ENCODE assay signal across 31 cellular contexts in the genomic region with DNA sequence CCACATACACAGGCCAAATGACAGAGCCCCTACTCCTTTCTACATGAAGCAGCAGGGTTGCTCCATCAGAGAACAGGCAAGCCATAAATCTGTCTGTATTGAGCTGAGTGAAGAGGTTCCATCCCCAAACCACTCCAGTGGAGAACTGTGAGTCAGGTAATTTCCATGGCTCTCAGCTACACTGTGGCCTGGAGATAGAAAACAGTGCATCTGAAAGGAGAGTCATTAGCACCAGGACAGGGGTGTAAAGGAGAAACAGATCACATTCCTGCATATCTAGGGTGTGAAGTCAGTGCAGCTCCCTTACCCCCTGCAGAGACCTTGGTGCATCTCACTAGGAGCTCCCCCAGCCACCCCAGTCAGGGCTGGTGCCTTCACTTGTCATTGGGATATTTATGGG. TPM values are rescaled to one million over a fixed set of nuclear protein-coding genes. Genes with fewer than 3 reads are reported as not detected.
DNase-seq lines count a peak whose midpoint lies in the region; ATAC-seq, FAIRE-seq and TF ChIP-seq lines count a peak whose summit lies in the region.
"Had no signal": no experiment of that assay in that cellular context is flagged by ENCODE, and none has a peak within 500 bp of the region (broad histone marks: within the 10 kb centered on the region; RNA-seq: fewer than 3 reads in every experiment).

No MANE protein-coding gene starts in this region.

- peaks cover 0 to 9% (median 0%) of the 10 kb centered on the region in 5 donors for H3K27me3 Mint-ChIP-seq in naive thymus-derived CD8-positive, alpha-beta T cell
- H3K27me3 Mint-ChIP-seq: activated B cell treated with CpG ODN at 0.5 μM for 24 hours; activated CD4-positive, alpha-beta memory T cell treated with anti-CD3 and anti-CD28 coated beads for 36 hours; memory B cell; stimulated activated naive CD8-positive, alpha-beta T cell treated with anti-CD3 and anti-CD28 coated beads, Interleukin-15, amount 100 ng/mL, for 72 hours had no signal

- H3K27me3 ChIP-seq in HUES48 (ENCODE audit: control insufficient read depth, insufficient read depth, low read length) (0 out of 2 replicates have a peak, but pooled peaks cover 6% of the 10 kb centered on the region), bronchial epithelial cell (ENCODE audit: control insufficient read depth, insufficient read depth, low read length) (no peaks in the 10 kb centered on the region), vagina (no peaks in the 10 kb centered on the region)
- H3K27me3 ChIP-seq: BLaER1, ovary, right atrium auricular region, tibial nerve had no signal

- no peak overlapping the region for H3K4me3 Mint-ChIP-seq in naive thymus-derived CD8-positive, alpha-beta T cell
- H3K4me3 Mint-ChIP-seq: activated B cell treated with CpG ODN at 0.5 μM for 24 hours; activated CD4-positive, alpha-beta memory T cell treated with anti-CD3 and anti-CD28 coated beads for 36 hours; memory B cell; natural killer cell; stimulated activated naive CD8-positive, alpha-beta T cell treated with anti-CD3 and anti-CD28 coated beads, Interleukin-15, amount 100 ng/mL, for 72 hours had no signal

- ATAC-seq in omental fat pad (ENCODE audit: low FRiP score): no peak
- no peak for ATAC-seq in naive thymus-derived CD8-positive, alpha-beta T cell
- ATAC-seq: A549; natural killer cell; stimulated activated naive CD8-positive, alpha-beta T cell treated with anti-CD3 and anti-CD28 coated beads, Interleukin-15, amount 100 ng/mL, for 72 hours had no signal

- intact Hi-C loops in vagina (cut with DNase I): no loop called here

- H3K27ac Mint-ChIP-seq in naive thymus-derived CD8-positive, alpha-beta T cell: no peak overlapping the region
- H3K27ac Mint-ChIP-seq: activated B cell treated with CpG ODN at 0.5 μM for 24 hours; activated CD4-positive, alpha-beta memory T cell treated with anti-CD3 and anti-CD28 coated beads for 36 hours; memory B cell; natural killer cell; stimulated activated naive CD8-positive, alpha-beta T cell treated with anti-CD3 and anti-CD28 coated beads, Interleukin-15, amount 100 ng/mL, for 72 hours had no signal

- DNase-seq in ACHN (peak; percentile 23), bronchial epithelial cell (ENCODE audit: low read depth) (no peak), islet precursor cell (peak; percentile 93), omental fat pad (ENCODE audit: low spot score) (no peak), vagina (ENCODE audit: extremely low spot score in 2 of 2) (no peak)
- no peak for DNase-seq in naive thymus-derived CD8-positive, alpha-beta T cell
- no peak for DNase-seq in stimulated activated CD4-positive, alpha-beta T cell treated with anti-CD3 and anti-CD28 coated beads, Interleukin-1b, Interleukin-23, amount 100 ng/mL, for 48 hours
- DNase-seq: activated B cell treated with CpG ODN at 0.5 μM for 24 hours; activated CD4-positive, alpha-beta memory T cell treated with anti-CD3 and anti-CD28 coated beads for 36 hours; activated gamma-delta T cell treated with Interleukin-2 at 50 U/mL for 16 hours; caudate nucleus; COR-L47; dermis blood vessel endothelial cell; DND-41; GM23248; hippocampal formation; KBM-7; natural killer cell; NCI-H146; NCI-H526; ovary; SK-N-SH; stimulated activated CD4-positive, alpha-beta T cell treated with anti-CD3 and anti-CD28 coated beads, Interleukin-12 subunit alpha, Interleukin-12 subunit beta, amount 100 ng/mL, for 4 hours; stimulated activated naive CD8-positive, alpha-beta T cell treated with anti-CD3 and anti-CD28 coated beads, Interleukin-15, amount 100 ng/mL, for 72 hours had no signal

- peak overlapping the region; percentile 66 for H3K27ac ChIP-seq in HUES48 (ENCODE audit: low read depth, low read length)
- no peak overlapping the region for H3K27ac ChIP-seq in vagina
- H3K27ac ChIP-seq: A549, BLaER1, GM23248, ovary, right atrium auricular region, tibial nerve had no signal

- H3K4me3 ChIP-seq in HUES48 (ENCODE audit: low read depth, low read length) (peak overlapping the region; percentile 13; the same call in 1 of the 2 replicates), bronchial epithelial cell (ENCODE audit: low read depth, low read length) (no peak overlapping the region), vagina (no peak overlapping the region)
- H3K4me3 ChIP-seq: A549, BLaER1, GM23248, ovary, right atrium auricular region, tibial nerve had no signal

- H3K9me3 ChIP-seq in HUES48 (ENCODE audit: control insufficient read depth, insufficient read depth, low read length) (peaks cover 9% of the 10 kb centered on the region; the same call in 1 of the 2 replicates), vagina (peaks cover 14% of the 10 kb centered on the region)
- H3K9me3 ChIP-seq: ovary, SK-N-SH had no signal

- H3K4me1 ChIP-seq in HUES48 (ENCODE audit: control insufficient read depth, insufficient read depth, low read length): peaks cover 16% of the 10 kb centered on the region
- H3K4me1 ChIP-seq in vagina: no peaks in the 10 kb centered on the region
- H3K4me1 ChIP-seq: A549, BLaER1, right atrium auricular region, tibial nerve had no signal

- peaks cover 0 to 20% (median 4%) of the 10 kb centered on the region in 3 donors for H3K36me3 Mint-ChIP-seq in naive thymus-derived CD8-positive, alpha-beta T cell
- H3K36me3 Mint-ChIP-seq: activated CD4-positive, alpha-beta memory T cell treated with anti-CD3 and anti-CD28 coated beads for 36 hours; memory B cell had no signal

- no peak for TF ChIP-seq CTCF in bronchial epithelial cell (IDR thresholded peaks at IDR 0.05; ENCODE audit: insufficient read depth, low read length, severe bottlenecking)
- no peak for TF ChIP-seq CTCF in omental fat pad (IDR thresholded peaks at IDR 0.05)
- no peak for TF ChIP-seq CTCF in vagina (IDR thresholded peaks at IDR 0.05)

- no peak for TF ChIP-seq POLR2A in vagina (IDR thresholded peaks at IDR 0.05)

- POLR2A ChIA-PET in naive thymus-derived CD8-positive, alpha-beta T cell (lab: Charles Lee): no interaction called here

- H3K4me1 Mint-ChIP-seq in naive thymus-derived CD8-positive, alpha-beta T cell: no peaks in the 10 kb centered on the region
- H3K4me1 Mint-ChIP-seq: activated B cell treated with CpG ODN at 0.5 μM for 24 hours; memory B cell; natural killer cell; stimulated activated naive CD8-positive, alpha-beta T cell treated with anti-CD3 and anti-CD28 coated beads, Interleukin-15, amount 100 ng/mL, for 72 hours had no signal

- H3K9ac ChIP-seq in HUES48 (ENCODE audit: low read depth, low read length): no peak overlapping the region
- H3K9ac ChIP-seq: BLaER1, GM23248, SK-N-SH had no signal

- in situ Hi-C loops in ACHN (cut with HindIII; ENCODE audit: low pct_ligation_motif_present, low pct_unique_long_range_greater_than_20kb, low sequenced_read_pairs): no loop called here

- H3K9me3 Mint-ChIP-seq in naive thymus-derived CD8-positive, alpha-beta T cell: peaks cover 0 to 25% (median 5%) of the 10 kb centered on the region in 9 donors

- H3K36me3 ChIP-seq in HUES48 (ENCODE audit: control insufficient read depth, insufficient read depth, low read length): no peaks in the 10 kb centered on the region
- no peaks in the 10 kb centered on the region for H3K36me3 ChIP-seq in bronchial epithelial cell (ENCODE audit: control insufficient read depth, insufficient read depth, low read length)
- H3K36me3 ChIP-seq in vagina: no peaks in the 10 kb centered on the region
- H3K36me3 ChIP-seq: BLaER1, ovary, right atrium auricular region, tibial nerve had no signal

- peak; percentile 32 for FAIRE-seq in bronchial epithelial cell (lab: Jason Lieb, UNC)

RNA-seq across cellular contexts. Expression of a gene that starts 25.2 kb away (rescaled TPM):
- 0.26 and 64.9 TPM in 2 replicates for total RNA-seq in bronchial epithelial cell
- total RNA-seq in omental fat pad: 100 to 1,000 TPM in 2 of 4 donors, under 1 TPM in 2; 0.24 to 209 (median 91.2) TPM
- total RNA-seq in naive thymus-derived CD8-positive, alpha-beta T cell: not detected
- 1 to 10 TPM; 3.8 to 10.0 (median 8.1) TPM for polyA plus RNA-seq in naive thymus-derived CD8-positive, alpha-beta T cell
- total RNA-seq in vagina: 328 TPM
- total RNA-seq: activated B cell treated with CpG ODN at 0.5 μM for 24 hours; activated CD4-positive, alpha-beta memory T cell treated with anti-CD3 and anti-CD28 coated beads for 36 hours; GM23248; T-helper 2 cell treated with Interferon-gamma antibody and Interleukin-4, amounts not matched to agents 100 ng/mL and 5 ng/mL, for 36 hours had no signal
- polyA plus RNA-seq: GM23248 had no signal

Comparison
In these comparisons a context has a peak if more than half of its experiments do, and no peak if none do; other contexts are left out.
1. DNase-seq: peak in ACHN (single experiment) and islet precursor cell (single experiment); none in bronchial epithelial cell (single experiment), omental fat pad (single experiment), naive thymus-derived CD8-positive, alpha-beta T cell (0 of 10), vagina (0 of 2) and stimulated activated CD4-positive, alpha-beta T cell treated with anti-CD3 and anti-CD28 coated beads, Interleukin-1b, Interleukin-23, amount 100 ng/mL, for 48 hours (single experiment).